12 cellular contexts compared by ENCODE assay signal in the genomic region with DNA sequence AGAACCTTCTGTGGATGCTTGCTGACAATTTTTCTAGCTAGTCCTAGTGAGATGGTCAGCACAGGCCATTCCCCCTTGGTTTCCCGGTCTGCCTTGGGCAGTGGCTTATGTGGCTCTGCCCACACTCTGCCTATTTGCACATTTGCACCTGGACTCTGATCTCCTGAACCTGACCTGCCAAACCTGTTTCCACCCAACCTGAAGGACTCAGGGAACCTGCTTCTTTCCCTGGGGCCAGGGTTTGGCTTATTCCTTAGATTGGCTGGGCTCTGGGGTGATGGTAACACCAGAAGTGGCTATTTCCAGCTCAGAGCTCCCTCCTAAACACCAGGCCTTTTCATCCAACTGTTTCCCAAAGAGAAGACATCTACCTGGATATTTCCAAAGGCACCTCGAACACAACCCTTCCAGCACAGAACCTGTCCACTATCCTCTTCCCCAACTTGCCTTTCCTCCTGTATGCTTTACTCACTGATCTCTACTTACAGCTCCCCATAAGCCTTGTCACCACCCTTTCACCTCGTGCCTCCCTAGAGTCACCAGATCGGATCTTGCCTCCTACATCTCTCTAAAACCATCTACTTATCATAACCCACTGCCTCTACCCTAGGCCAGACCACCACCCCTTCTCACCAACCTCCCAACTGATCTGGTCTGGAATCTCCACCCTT. TPM values are rescaled to one million over a fixed set of nuclear protein-coding genes. Genes with fewer than 3 reads are reported as not detected.
DNase-seq lines count a peak whose midpoint lies in the region; ATAC-seq, FAIRE-seq and TF ChIP-seq lines count a peak whose summit lies in the region.
"Had no signal": no experiment of that assay in that cellular context is flagged by ENCODE, and none has a peak within 500 bp of the region (broad histone marks: within the 10 kb centered on the region; RNA-seq: fewer than 3 reads in every experiment).

No MANE protein-coding gene starts in this region.

- no peaks in the 10 kb centered on the region for H3K9me1 ChIP-seq in IMR-90 (ENCODE audit: insufficient read depth, low read length)

- DNase-seq in IMR-90 (no peak), H1 (ENCODE audit: low read depth in 1 of 2, low spot score in 2 of 2) (no peak), mucosa of gallbladder (ENCODE audit: low spot score) (peak; percentile 76), D341Med (ENCODE audit: low spot score) (no peak), G401 (ENCODE audit: low spot score) (no peak), H9 (no peak)
- DNase-seq: activated CD8-positive, alpha-beta T cell treated with anti-CD3 and anti-CD28 coated beads for 36 hours; Karpas-422; NCI-H2029 had no signal

- H3K9me3 ChIP-seq in IMR-90 (ENCODE audit: control insufficient read depth, insufficient read depth, low read length) (no peaks in the 10 kb centered on the region), H1 (ENCODE audit: insufficient read depth in 2 of 2, low read depth in 1 of 2, low read length in 1 of 2) (no peaks in the 10 kb centered on the region), H9 (ENCODE audit: control insufficient read depth, low read depth, low read length) (no peaks in the 10 kb centered on the region)

- WGBS in IMR-90 (ENCODE audit: extremely low coverage in 2 of 2, insufficient read length in 1 of 2), 2 experiments: 73% methylated on average over 3 of the region's 4 CpGs; no CpG with 5 or more reads in 1 of the 2 experiments
- WGBS in H1 (ENCODE audit: extremely low coverage in 1 of 2, insufficient coverage in 1 of 2, insufficient read length in 1 of 2, insufficient replicate concordance in 2 of 2, low coverage in 1 of 2, low lambda C conversion rate in 2 of 2, missing lambda C conversion rate in 1 of 2), 2 experiments: 89% methylated on average over 4 of the region's 4 CpGs; no CpG with 5 or more reads in 1 of the 2 experiments
- no CpG with 5 or more reads among the region's 4 CpGs for WGBS in H9 (ENCODE audit: extremely low coverage, insufficient read length, low lambda C conversion rate)

- H4K91ac ChIP-seq in IMR-90 (ENCODE audit: insufficient read depth, low read depth, low read length): no peak overlapping the region
- peak overlapping the region; percentile 44 for H4K91ac ChIP-seq in H1 (replicated peaks; ENCODE audit: insufficient read length, low read length)
- no peak overlapping the region for H4K91ac ChIP-seq in H9 (ENCODE audit: insufficient read length, low read depth, low read length)

- H3K14ac ChIP-seq in IMR-90 (replicated peaks; ENCODE audit: low read depth, low read length) (no peak overlapping the region), H1 (ENCODE audit: insufficient read length) (no peak overlapping the region), H9 (ENCODE audit: insufficient read depth, low read length) (no peak overlapping the region)

- no peak overlapping the region for H2BK20ac ChIP-seq in IMR-90 (ENCODE audit: low read depth, low read length)
- peak overlapping the region; percentile 91; the same call in 1 of the 2 replicates for H2BK20ac ChIP-seq in H1 (ENCODE audit: low read length)
- no peak overlapping the region for H2BK20ac ChIP-seq in H9 (ENCODE audit: low read depth, low read length, poor library complexity, severe bottlenecking)

- H3K56ac ChIP-seq in IMR-90 (ENCODE audit: extremely low read depth, insufficient read depth, low read length) (no peak overlapping the region), H1 (replicated peaks; ENCODE audit: insufficient read length, low read depth, low read length) (no peak overlapping the region), H9 (ENCODE audit: insufficient read length, low read depth, low read length) (no peak overlapping the region)

- H3K27me3 ChIP-seq in IMR-90 (ENCODE audit: control insufficient read depth, insufficient read depth, low read length) (peaks cover 11% of the 10 kb centered on the region), H1 (replicated peaks in 1 of 4; ENCODE audit: control insufficient read depth in 3 of 4, extremely low read depth in 1 of 4, insufficient read depth in 3 of 4, low read length in 3 of 4) (no peaks in the 10 kb centered on the region), H9 (ENCODE audit: insufficient read depth, low read length) (no peaks in the 10 kb centered on the region)

- H4K5ac ChIP-seq in IMR-90 (ENCODE audit: low read depth, low read length) (no peak overlapping the region), H1 (ENCODE audit: insufficient read length, low read depth, low read length) (no peak overlapping the region), H9 (ENCODE audit: insufficient read length, low read depth, low read length) (no peak overlapping the region)

- no peak overlapping the region for H2BK5ac ChIP-seq in IMR-90 (ENCODE audit: low read depth, low read length, poor library complexity, severe bottlenecking)
- H2BK5ac ChIP-seq in H1 (ENCODE audit: low read depth, low read length): peak overlapping the region; percentile 48; the same call in 1 of the 2 replicates
- no peak overlapping the region for H2BK5ac ChIP-seq in H9 (ENCODE audit: insufficient read length, low read length)

- H3T11ph ChIP-seq in H9 (ENCODE audit: low read length): no peak overlapping the region

- H4K8ac ChIP-seq in IMR-90 (ENCODE audit: low read depth in 2 of 2, low read length in 2 of 2) (no peak overlapping the region), H1 (ENCODE audit: extremely low read depth, insufficient read depth, low read length) (no peak overlapping the region), H9 (replicated peaks; ENCODE audit: insufficient read length, low read depth, low read length) (no peak overlapping the region)

- H4K20me1 ChIP-seq in IMR-90 (ENCODE audit: insufficient read depth, low read length) (no peaks in the 10 kb centered on the region), H1 (replicated peaks in 1 of 2; ENCODE audit: control insufficient read depth in 1 of 2, insufficient read depth in 2 of 2, low read length in 2 of 2) (no peaks in the 10 kb centered on the region), H9 (ENCODE audit: control insufficient read depth, insufficient read depth, insufficient read length) (no peaks in the 10 kb centered on the region)

- BruUV-seq in IMR-90 (replicated peaks; lab: Mats Ljungman, UMichigan): no TSS peak

- no peak for FAIRE-seq in H1 (lab: Jason Lieb, UNC)
- FAIRE-seq: TTC549 had no signal

- no peak overlapping the region for H2BK15ac ChIP-seq in IMR-90 (ENCODE audit: low read depth, low read length)
- H2BK15ac ChIP-seq in H1 (ENCODE audit: low read length): peak overlapping the region; percentile 98
- no peak overlapping the region for H2BK15ac ChIP-seq in H9 (ENCODE audit: low read depth, low read length)

- no peaks in the 10 kb centered on the region for H3K79me2 ChIP-seq in H1 (ENCODE audit: control insufficient read depth in 1 of 2, insufficient read depth in 2 of 2, low read length in 2 of 2)
- H3K79me2 ChIP-seq in H9 (ENCODE audit: insufficient read depth, low read length): no peaks in the 10 kb centered on the region

- H3K36me3 Mint-ChIP-seq in H9 (ENCODE audit: insufficient read depth in 1 of 3, low read depth in 3 of 3): peaks cover 0 to 3% (median 0%) of the 10 kb centered on the region in 3 experiments; a peak in 2 of 7 replicates

- H3K27ac ChIP-seq in C4-2B (peak overlapping the region; percentile 62), IMR-90 (ENCODE audit: insufficient read depth, low read length) (no peak overlapping the region), H1 (ENCODE audit: low read depth, low read length) (no peak overlapping the region), H9 (ENCODE audit: insufficient read length, low read depth, low read length) (no peak overlapping the region)

- intact Hi-C loops in IMR-90 (cut with micrococcal nuclease): no loop called here

- POLR2A ChIA-PET in IMR-90 (lab: Charles Lee; ENCODE audit: unreplicated experiment) (interaction anchor here (0.6 kb wide), 1 partner anchor 10 kb away, joined by 4 read pairs; no protein-coding TSS in a partner anchor), H1 (lab: Charles Lee; ENCODE audit: partially characterized antibody) (interaction anchor here (0.6 to 2.1 kb wide), 6 partner anchors 8 to 150 kb away, joined by 3 to 9 read pairs (median 3); no protein-coding TSS in a partner anchor)

- no peak overlapping the region for H2BK120ac ChIP-seq in IMR-90 (ENCODE audit: low read depth, low read length)
- no peak overlapping the region for H2BK120ac ChIP-seq in H1 (replicated peaks; ENCODE audit: low read depth, low read length)
- no peak overlapping the region for H2BK120ac ChIP-seq in H9 (ENCODE audit: low read depth, low read length, poor library complexity, severe bottlenecking)

- no peak for TF ChIP-seq RAD21 in IMR-90 (IDR thresholded peaks at IDR 0.05; ENCODE audit: low read length)
- TF ChIP-seq RAD21 in H1 (IDR thresholded peaks at IDR 0.05 in 1 of 2, conservative IDR thresholded peaks at IDR 0.05 in 1 of 2; ENCODE audit: low read depth in 2 of 2, low read length in 2 of 2): no peak

- peaks cover 2 to 4% of the 10 kb centered on the region in 2 experiments; a peak in 2 of 5 replicates for H3K9me3 Mint-ChIP-seq in H9
- H3K9me3 Mint-ChIP-seq: activated CD8-positive, alpha-beta T cell treated with anti-CD3 and anti-CD28 coated beads for 36 hours had no signal

- peak overlapping the region; percentile 81; the same call in 1 of the 2 replicates for H2BK12ac ChIP-seq in H1 (ENCODE audit: low read depth, low read length)
- no peak overlapping the region for H2BK12ac ChIP-seq in H9 (ENCODE audit: insufficient read length, low read depth, low read length)

- H3K4me1 Mint-ChIP-seq in H9: peaks cover 32 to 34% of the 10 kb centered on the region in 2 experiments

- H3K36me3 ChIP-seq in IMR-90 (ENCODE audit: control insufficient read depth, insufficient read depth, low read length) (no peaks in the 10 kb centered on the region), H1 (ENCODE audit: control insufficient read depth in 2 of 4, insufficient read depth in 4 of 4, low read length in 3 of 4) (no peaks in the 10 kb centered on the region)

- H3K4me1 ChIP-seq in IMR-90 (ENCODE audit: control insufficient read depth, insufficient read depth, low read length): peaks cover 6% of the 10 kb centered on the region
- peaks cover 3 to 9% (median 6%) of the 10 kb centered on the region in 4 experiments; a peak in 6 of 7 replicates for H3K4me1 ChIP-seq in H1 (replicated peaks in 1 of 4; ENCODE audit: control insufficient read depth in 3 of 4, insufficient read depth in 4 of 4, low read length in 3 of 4)
- peaks cover 8% of the 10 kb centered on the region for H3K4me1 ChIP-seq in H9 (ENCODE audit: insufficient read depth, low read length)

- in situ Hi-C loops in IMR-90 (cut with MboI; ENCODE audit: low sequenced_read_pairs) (no loop called here), G401 (cut with HindIII; ENCODE audit: low sequenced_read_pairs) (loop anchor here (10.0 kb wide), 1 partner anchor 192 kb away; no protein-coding TSS in a partner anchor)

- H3K27me3 Mint-ChIP-seq in H9 (ENCODE audit: low read depth): no peaks in the 10 kb centered on the region
- H3K27me3 Mint-ChIP-seq: activated CD8-positive, alpha-beta T cell treated with anti-CD3 and anti-CD28 coated beads for 36 hours had no signal

- dilution Hi-C loops in IMR-90 (cut with HindIII; ENCODE audit: low sequenced_read_pairs, unreplicated experiment): no loop called here

- H3K23me2 ChIP-seq in H1 (ENCODE audit: low read depth, low read length) (no peaks in the 10 kb centered on the region; the same call in 1 of the 2 replicates), H9 (ENCODE audit: insufficient read length, low read depth, low read length, poor library complexity, severe bottlenecking) (no peaks in the 10 kb centered on the region)

- no peak overlapping the region for H3K18ac ChIP-seq in IMR-90 (ENCODE audit: low read depth, low read length)
- H3K18ac ChIP-seq in H1 (ENCODE audit: extremely low read depth, low read length): no peak overlapping the region
- H3K18ac ChIP-seq in H9 (ENCODE audit: insufficient read length, low read depth, low read length): no peak overlapping the region

- H3K23ac ChIP-seq in IMR-90 (ENCODE audit: low read depth, low read length): no peak overlapping the region
- H3K23ac ChIP-seq in H1 (ENCODE audit: insufficient read length): no peak overlapping the region
- H3K23ac ChIP-seq in H9 (ENCODE audit: insufficient read length, low read depth, low read length): no peak overlapping the region

- no peak overlapping the region for H2AK9ac ChIP-seq in IMR-90 (replicated peaks; ENCODE audit: low read depth, low read length, poor library complexity)

- no peak overlapping the region for H3K4me3 Mint-ChIP-seq in H9
- H3K4me3 Mint-ChIP-seq: activated CD8-positive, alpha-beta T cell treated with anti-CD3 and anti-CD28 coated beads for 36 hours had no signal

- CTCF ChIA-PET in IMR-90 (lab: Yijun Ruan, JAX) (no interaction called here), H1 (lab: Charles Lee; ENCODE audit: partially characterized antibody) (interaction anchor here (1.0 to 1.4 kb wide), 4 partner anchors 11 to 28 kb away, joined by 3 to 5 read pairs (median 4); no protein-coding TSS in a partner anchor)

- H2AK5ac ChIP-seq in IMR-90 (ENCODE audit: low read depth, low read length): no peak overlapping the region
- H2AK5ac ChIP-seq in H1 (ENCODE audit: low read depth, low read length): peak overlapping the region; percentile 96; the same call in 1 of the 2 replicates
- H2AK5ac ChIP-seq in H9 (ENCODE audit: insufficient read length, low read length): no peak overlapping the region

- TF ChIP-seq POLR2A in IMR-90 (IDR thresholded peaks at IDR 0.05; ENCODE audit: low read depth, low read length) (no peak), H1 (IDR thresholded peaks at IDR 0.05; ENCODE audit: control extremely low read depth in 1 of 2, low read depth in 2 of 2, low read length in 2 of 2) (no peak)

- H3K79me1 ChIP-seq in IMR-90 (ENCODE audit: low read depth in 1 of 2, low read length in 2 of 2): no peaks in the 10 kb centered on the region
- H3K79me1 ChIP-seq in H1 (ENCODE audit: low read depth, low read length): no peaks in the 10 kb centered on the region
- H3K79me1 ChIP-seq in H9 (ENCODE audit: insufficient read depth, low read depth, low read length, poor library complexity, severe bottlenecking): no peaks in the 10 kb centered on the region

- H3K4me2 ChIP-seq in IMR-90 (ENCODE audit: low read depth, low read length) (no peak overlapping the region), H1 (ENCODE audit: insufficient read depth in 1 of 2, low read depth in 2 of 2, low read length in 2 of 2) (no peak overlapping the region), H9 (ENCODE audit: insufficient read depth, insufficient read length, low read length) (no peak overlapping the region)

- no peak for TF ChIP-seq EP300 in H1 (IDR thresholded peaks at IDR 0.05; ENCODE audit: borderline replicate concordance in 1 of 2, low read depth in 2 of 2, low read length in 2 of 2)

- peak overlapping the region in 1 of 3 experiments; percentile 16; a peak in 2 of 7 replicates for H3K27ac Mint-ChIP-seq in H9
- H3K27ac Mint-ChIP-seq: activated CD8-positive, alpha-beta T cell treated with anti-CD3 and anti-CD28 coated beads for 36 hours had no signal

- ATAC-seq in IMR-90 (ENCODE audit: low read depth) (no peak), GM19351 (IDR thresholded peaks at IDR 0.05; ENCODE audit: unreplicated experiment) (no peak)
- ATAC-seq: activated CD8-positive, alpha-beta T cell treated with anti-CD3 and anti-CD28 coated beads for 36 hours had no signal

- H3K4me3 ChIP-seq in IMR-90 (ENCODE audit: insufficient read depth, low read depth, low read length) (no peak overlapping the region), H1 (ENCODE audit: extremely low read depth in 1 of 4, insufficient read depth in 2 of 4, low read depth in 3 of 4, low read length in 4 of 4) (no peak overlapping the region)

- H3K4ac ChIP-seq in IMR-90 (ENCODE audit: low read depth, low read length) (no peak overlapping the region), H1 (replicated peaks; ENCODE audit: insufficient read length, low read depth, low read length) (no peak overlapping the region), H9 (ENCODE audit: low read depth, low read length) (no peak overlapping the region)

- H2AFZ ChIP-seq in IMR-90 (replicated peaks; ENCODE audit: low read length, poor library complexity): peak overlapping the region; percentile 52
- H2AFZ ChIP-seq in H1 (ENCODE audit: low read length): no peak overlapping the region
- H2AFZ ChIP-seq in H9 (ENCODE audit: low read length): no peak overlapping the region

- TF ChIP-seq CTCF in C4-2B (conservative IDR thresholded peaks at IDR 0.05) (no peak), IMR-90 (conservative IDR thresholded peaks at IDR 0.05; ENCODE audit: low read depth, low read length) (no peak), H1 (IDR thresholded peaks at IDR 0.05; ENCODE audit: control extremely low read depth in 1 of 3, insufficient read depth in 1 of 3, low read depth in 1 of 3, low read length in 3 of 3) (no peak), H9 (conservative IDR thresholded peaks at IDR 0.05) (no peak)

- H3K9ac ChIP-seq in IMR-90 (ENCODE audit: low read depth, low read length) (no peak overlapping the region), H1 (replicated peaks in 1 of 4; ENCODE audit: extremely low read depth in 1 of 4, low read depth in 3 of 4, low read length in 3 of 4) (no peak overlapping the region), H9 (ENCODE audit: extremely low read depth, insufficient read length, low read length) (no peak overlapping the region)

RNA-seq across cellular contexts. Expression of gene MTA3, which starts 5.8 kb away (rescaled TPM):
- total RNA-seq in IMR-90 (2012; rRNA removed): 31.9 and 39.7 TPM in 2 replicates
- polyA plus RNA-seq in IMR-90 (2012; rRNA removed): 25.9 and 34.3 TPM in 2 replicates
- polyA plus RNA-seq in IMR-90 (2012; cell fraction: cytosol; rRNA removed): 9.8 and 67.9 TPM in 2 replicates
- polyA plus RNA-seq in IMR-90 (2012; cell fraction: nucleus; rRNA removed; ENCODE audit: low replicate concordance): 11.9 and 49.3 TPM in 2 replicates
- total RNA-seq in H1 (2021; fragmentation: NEBNext Ultra II Directional; extraction: Animal tissue kit (Norgen Biotek cat#: 25700)): 184 and 197 TPM in 2 replicates
- polyA plus RNA-seq in H1 (2011; rRNA removed): 106 and 125 TPM in 2 replicates
- polyA plus RNA-seq in H1 (2011; cell fraction: cytosol; rRNA removed): 153 TPM
- 79.8 TPM for polyA plus RNA-seq in H1 (2011; cell fraction: nucleus; rRNA removed)
- polyA plus RNA-seq in H1 (2012, experiment 1 of 2): 146 to 179 TPM (median 156 TPM) in 4 replicates
- polyA plus RNA-seq in H1 (2012, experiment 2 of 2): 33.2 TPM
- polyA plus RNA-seq in H1 (2013, experiment 1 of 2): 117 TPM
- 125 TPM for polyA plus RNA-seq in H1 (2013, experiment 2 of 2)
- polyA minus RNA-seq in H1 (2011; rRNA and poly(A)+ RNA removed): 124 and 135 TPM in 2 replicates
- polyA minus RNA-seq in H1 (2011; cell fraction: cytosol; rRNA and poly(A)+ RNA removed): 72.2 TPM
- polyA minus RNA-seq in H1 (2011; cell fraction: nucleus; rRNA and poly(A)+ RNA removed): 120 TPM
- total RNA-seq in mucosa of gallbladder: 39.2 TPM
- 61.2 and 65.4 TPM in 2 replicates for total RNA-seq in G401 (2014; rRNA removed; shearing (Covaris generic))
- 236 and 253 TPM in 2 replicates for total RNA-seq in H9 (2021)
